32 cellular contexts compared by ENCODE assay signal in genomic region chr7:20749896-20750295, GRCh38. TPM values are rescaled to one million over a fixed set of nuclear protein-coding genes. Genes with fewer than 3 reads are reported as not detected.
"Had no signal": no experiment of that assay in that cellular context is flagged by ENCODE, and none has a peak within 500 bp of the region (broad histone marks: within the 10 kb centered on the region; RNA-seq: fewer than 3 reads in every experiment).

No MANE protein-coding gene starts in this region.

- DNase-seq: dorsolateral prefrontal cortex; effector CD4-positive, alpha-beta T cell; foreskin fibroblast; heart left ventricle; kidney; mesendoderm; naive thymus-derived CD8-positive, alpha-beta T cell; nephron progenitor cell; occipital lobe; ovary; posterior cingulate gyrus; psoas muscle; right cardiac atrium; sigmoid colon; stimulated activated CD4-positive, alpha-beta T cell treated with anti-CD3 and anti-CD28 coated beads, Interleukin-15, amount 100 ng/mL, for 24 hours; stimulated activated CD4-positive, alpha-beta T cell treated with anti-CD3 and anti-CD28 coated beads, Interleukin-2, amount 100 ng/mL, for 48 hours; stimulated activated naive B cell treated with anti-CD40 and anti-IgM and Interleukin-4, amounts not matched to agents 10 μg/mL and 1 μg/mL and 100 μg/mL, for 72 hours; upper lobe of right lung had no signal

- H3K4me3 ChIP-seq: dorsolateral prefrontal cortex, gastroesophageal sphincter, heart left ventricle, hepatocyte, ovary, psoas muscle, sigmoid colon, skin epidermis, thoracic aorta, tibial nerve, upper lobe of right lung, vagina had no signal

- H3K9me3 Mint-ChIP-seq: nephron progenitor cell; stimulated activated naive B cell treated with anti-CD40 and anti-IgM and Interleukin-4, amounts not matched to agents 10 μg/mL and 1 μg/mL and 100 μg/mL, for 72 hours; stimulated activated naive CD8-positive, alpha-beta T cell treated with anti-CD3 and anti-CD28 coated beads, Interleukin-15, Interleukin-2, amounts not matched to agents 100 ng/mL and 50 ng/mL, for 24 hours had no signal

- H3K4me1 ChIP-seq: gastroesophageal sphincter, heart left ventricle, psoas muscle, sigmoid colon, tibial nerve, upper lobe of right lung, vagina had no signal

- H3K4me1 Mint-ChIP-seq: stimulated activated naive B cell treated with anti-CD40 and anti-IgM and Interleukin-4, amounts not matched to agents 10 μg/mL and 1 μg/mL and 100 μg/mL, for 72 hours had no signal

- H3K36me3 ChIP-seq: gastroesophageal sphincter, heart left ventricle, ovary, sigmoid colon, thoracic aorta, tibial nerve, upper lobe of right lung, vagina had no signal

- H3K27ac Mint-ChIP-seq: naive thymus-derived CD8-positive, alpha-beta T cell; nephron progenitor cell; stimulated activated naive B cell treated with anti-CD40 and anti-IgM and Interleukin-4, amounts not matched to agents 10 μg/mL and 1 μg/mL and 100 μg/mL, for 72 hours; stimulated activated naive CD8-positive, alpha-beta T cell treated with anti-CD3 and anti-CD28 coated beads, Interleukin-15, Interleukin-2, amounts not matched to agents 100 ng/mL and 50 ng/mL, for 24 hours had no signal

- H3K4me3 Mint-ChIP-seq: naive thymus-derived CD8-positive, alpha-beta T cell; nephron progenitor cell; stimulated activated naive B cell treated with anti-CD40 and anti-IgM and Interleukin-4, amounts not matched to agents 10 μg/mL and 1 μg/mL and 100 μg/mL, for 72 hours; stimulated activated naive CD8-positive, alpha-beta T cell treated with anti-CD3 and anti-CD28 coated beads, Interleukin-15, Interleukin-2, amounts not matched to agents 100 ng/mL and 50 ng/mL, for 24 hours had no signal

- H3K27me3 ChIP-seq: gastroesophageal sphincter, hepatocyte, ovary, tibial nerve, upper lobe of right lung, vagina had no signal

- H3K27ac ChIP-seq: dorsolateral prefrontal cortex, epithelial cell of prostate, gastroesophageal sphincter, heart left ventricle, hepatocyte, ovary, psoas muscle, sigmoid colon, skin epidermis, thoracic aorta, tibial nerve, upper lobe of right lung, vagina had no signal

- ATAC-seq: esophagus mucosa; gastroesophageal sphincter; heart left ventricle; left lobe of liver; naive thymus-derived CD8-positive, alpha-beta T cell; psoas muscle; right cardiac atrium; stimulated activated naive B cell treated with anti-CD40 and anti-IgM and Interleukin-4, amounts not matched to agents 10 μg/mL and 1 μg/mL and 100 μg/mL, for 72 hours; upper lobe of right lung had no signal

- H3K36me3 Mint-ChIP-seq: naive thymus-derived CD8-positive, alpha-beta T cell; stimulated activated naive B cell treated with anti-CD40 and anti-IgM and Interleukin-4, amounts not matched to agents 10 μg/mL and 1 μg/mL and 100 μg/mL, for 72 hours had no signal

- H3K9me3 ChIP-seq: gastroesophageal sphincter, heart left ventricle, ovary, psoas muscle, sigmoid colon, thoracic aorta, tibial nerve, upper lobe of right lung, vagina had no signal

RNA-seq across cellular contexts. Expression of gene SP8, which starts 36.8 kb away (rescaled TPM):
- total RNA-seq: esophagus mucosa; gastroesophageal sphincter; heart left ventricle; kidney; left lobe of liver; liver; lung microvascular endothelial cell; myocyte; naive thymus-derived CD8-positive, alpha-beta T cell; psoas muscle; renal cortical epithelial cell; right cardiac atrium; sigmoid colon; thoracic aorta; upper lobe of right lung had no signal
- polyA plus RNA-seq: heart left ventricle; liver; naive thymus-derived CD8-positive, alpha-beta T cell; ovary; psoas muscle; right cardiac atrium; sigmoid colon had no signal
